ENCODE assay signal across 9 cellular contexts in genomic region chr10:48305905-48306264, GRCh38. TPM values are rescaled to one million over a fixed set of nuclear protein-coding genes. Genes with fewer than 3 reads are reported as not detected.
DNase-seq lines count a peak whose midpoint lies in the region; ATAC-seq and TF ChIP-seq lines count a peak whose summit lies in the region.
"Had no signal": no experiment of that assay in that cellular context is flagged by ENCODE, and none has a peak within 500 bp of the region (broad histone marks: within the 10 kb centered on the region; RNA-seq: fewer than 3 reads in every experiment).

No MANE protein-coding gene starts in this region.

- no peak for DNase-seq in CD14-positive monocyte (ENCODE audit: low spot score)
- DNase-seq in NT2/D1 (ENCODE audit: low read depth, low spot score) = no peak
- no peak for DNase-seq in effector memory CD8-positive, alpha-beta T cell
- DNase-seq in stimulated activated CD4-positive, alpha-beta T cell treated with anti-CD3 and anti-CD28 coated beads, Interleukin-2, amount 100 ng/mL, for 24 hours = no peak
- DNase-seq in central memory CD4-positive, alpha-beta T cell = no peak
- no peak for DNase-seq in H4 (ENCODE audit: low spot score)

- TF ChIP-seq CTCF in CD14-positive monocyte (IDR thresholded peaks at IDR 0.05) (no peak), neutrophil (IDR thresholded peaks at IDR 0.05) (no peak)

- H3K27ac ChIP-seq in neutrophil = peak overlapping the region; percentile 89

- no peak for ATAC-seq in effector memory CD8-positive, alpha-beta T cell (replicated peaks)
- no peak for ATAC-seq in GM21515 (IDR thresholded peaks at IDR 0.05; ENCODE audit: unreplicated experiment)

- peaks cover 19% of the 10 kb centered on the region for H3K27me3 ChIP-seq in NT2/D1 (ENCODE audit: insufficient read depth, insufficient read length)
- H3K27me3 ChIP-seq in neutrophil = peaks cover 24% of the 10 kb centered on the region

- H3K27ac Mint-ChIP-seq in CD14-positive monocyte = peak overlapping the region in 5 of 7 donors; percentile 75 to 84 (median 81)
- peak overlapping the region; percentile 15 to 83 for H3K27ac Mint-ChIP-seq in effector memory CD8-positive, alpha-beta T cell

- H3K4me1 Mint-ChIP-seq in CD14-positive monocyte = peaks cover 20% of the 10 kb centered on the region
- H3K4me1 Mint-ChIP-seq in effector memory CD8-positive, alpha-beta T cell (ENCODE audit: low read depth in 2 of 2) = peaks cover 11 to 23% of the 10 kb centered on the region in 2 donors

- no peaks in the 10 kb centered on the region for H3K9me3 Mint-ChIP-seq in CD14-positive monocyte
- H3K9me3 Mint-ChIP-seq in effector memory CD8-positive, alpha-beta T cell = no peaks in the 10 kb centered on the region

- no peaks in the 10 kb centered on the region for H3K36me3 Mint-ChIP-seq in CD14-positive monocyte
- no peaks in the 10 kb centered on the region for H3K36me3 Mint-ChIP-seq in effector memory CD8-positive, alpha-beta T cell (ENCODE audit: insufficient read depth)

- H3K27me3 Mint-ChIP-seq in CD14-positive monocyte (ENCODE audit: low read depth in 3 of 3) = peaks cover 3 to 4% (median 3%) of the 10 kb centered on the region in 3 donors
- no peaks in the 10 kb centered on the region for H3K27me3 Mint-ChIP-seq in effector memory CD8-positive, alpha-beta T cell

- peak overlapping the region; percentile 51 to 77 for H3K4me3 Mint-ChIP-seq in CD14-positive monocyte
- peak overlapping the region; percentile 80 to 82 for H3K4me3 Mint-ChIP-seq in effector memory CD8-positive, alpha-beta T cell

- H3K9ac ChIP-seq in NT2/D1 (ENCODE audit: insufficient read length, low read depth) = peak overlapping the region; percentile 32

- intact Hi-C loops in CD14-positive monocyte (cut with micrococcal nuclease) = loop anchor here in 1 of 2 donors (10.0 kb wide), 1 partner anchor 1239 kb away; no protein-coding TSS in a partner anchor

- peak overlapping the region; percentile 24 for H3K4me3 ChIP-seq in NT2/D1 (ENCODE audit: insufficient read length, low read depth)
- peak overlapping the region; percentile 65 to 74 for H3K4me3 ChIP-seq in neutrophil (ENCODE audit: low read depth in 1 of 2, low read length in 1 of 2)

- H3K9me3 ChIP-seq in NT2/D1 (ENCODE audit: insufficient read depth, low read length) (no peaks in the 10 kb centered on the region), neutrophil (no peaks in the 10 kb centered on the region)

- H3K4me1 ChIP-seq in NT2/D1 (ENCODE audit: insufficient read depth, insufficient read length) (peaks cover 2% of the 10 kb centered on the region), neutrophil (ENCODE audit: control insufficient read depth in 1 of 2, insufficient read depth in 1 of 2, low read depth in 1 of 2, low read length in 1 of 2) (peaks cover 11 to 14% of the 10 kb centered on the region in 2 experiments)

- peaks cover 3% of the 10 kb centered on the region for H3K36me3 ChIP-seq in NT2/D1 (ENCODE audit: insufficient read depth, insufficient read length, low read length)
- H3K36me3 ChIP-seq in neutrophil = no peaks in the 10 kb centered on the region

RNA-seq across cellular contexts. Expression of gene MAPK8, which starts 0.6 kb away (rescaled TPM):
- polyA plus RNA-seq in CD14-positive monocyte = 10 to 100 TPM; 18.4 to 18.5 TPM
- 68.7 and 71.1 TPM in 2 replicates for total RNA-seq in H4 (2014; rRNA removed; shearing (Covaris generic))

RNA-seq across cellular contexts. Expression of gene FRMPD2, which starts 31.4 kb away (rescaled TPM):
- not detected for polyA plus RNA-seq in CD14-positive monocyte
- 0.02 TPM in 1 of 2 replicates, not detected in the other for total RNA-seq in H4 (2014; rRNA removed; shearing (Covaris generic))
- total RNA-seq: glomerular endothelial cell had no signal
